In genomic region chr2:216700088-216700567, GRCh38 we compare ENCODE assay signal across 15 cellular contexts. TPM values are rescaled to one million over a fixed set of nuclear protein-coding genes. Genes with fewer than 3 reads are reported as not detected.
A peak's percentile ranks its signal among the peaks of the same experiment; 100 is the strongest.
DNase-seq lines count a peak whose midpoint lies in the region; ATAC-seq and TF ChIP-seq lines count a peak whose summit lies in the region.
"Had no signal": no experiment of that assay in that cellular context is flagged by ENCODE, and none has a peak within 500 bp of the region (broad histone marks: within the 10 kb centered on the region; RNA-seq: fewer than 3 reads in every experiment).

No MANE protein-coding gene starts in this region.

- peaks cover 58% of the 10 kb centered on the region in 2 donors for H3K4me1 ChIP-seq in gastrocnemius medialis

- TF ChIP-seq CTCF in coronary artery (IDR thresholded peaks at IDR 0.05) (no peak), gastrocnemius medialis (IDR thresholded peaks at IDR 0.05 in 4 of 5, conservative IDR thresholded peaks at IDR 0.05 in 1 of 5) (no peak)

- H3K27ac ChIP-seq in coronary artery (peak overlapping the region; percentile 10 to 73), gastrocnemius medialis (peak overlapping the region; percentile 69 to 75 (median 74))
- H3K27ac ChIP-seq: C4-2B had no signal

- no peaks in the 10 kb centered on the region for H3K27me3 ChIP-seq in gastrocnemius medialis

- no peak for TF ChIP-seq POLR2A in gastrocnemius medialis (IDR thresholded peaks at IDR 0.05)

- intact Hi-C loops in gastrocnemius medialis (cut with DNase I; ENCODE audit: low total_unique reads) = no loop called here

- POLR2A ChIA-PET in HEK293T (lab: Yijun Ruan, JAX) = no interaction called here

- CTCF ChIA-PET in HEK293T (lab: Yijun Ruan, JAX) = interaction anchor here (0.5 to 1.2 kb wide), 6 partner anchors 13 to 811 kb away, joined by 3 to 4 read pairs (median 3); no protein-coding TSS in a partner anchor

- H3K36me3 ChIP-seq in gastrocnemius medialis = no peaks in the 10 kb centered on the region

- H3K4me3 ChIP-seq in coronary artery (peak overlapping the region; percentile 50), gastrocnemius medialis (no peak overlapping the region)

- in situ Hi-C loops in gastrocnemius medialis (cut with MboI; ENCODE audit: low sequenced_read_pairs in 4 of 4) = loop anchor here in 2 of 4 donors (10.0 to 25.0 kb wide), 3 partner anchors 115 to 465 kb away; no protein-coding TSS in a partner anchor

- ATAC-seq in gastrocnemius medialis (peak in 1 of 2 donors; percentile 38), GM18868 (IDR thresholded peaks at IDR 0.05; ENCODE audit: unreplicated experiment) (no peak)
- ATAC-seq: naive thymus-derived CD4-positive, alpha-beta T cell had no signal

- H3K9me3 ChIP-seq in gastrocnemius medialis = no peaks in the 10 kb centered on the region

- peak; percentile 26 for DNase-seq in HEK293T (ENCODE audit: extremely low spot score)
- DNase-seq in NCI-H2227 (lab: John Stamatoyannopoulos, UW; ENCODE audit: unreplicated experiment) = peak; percentile 93
- DNase-seq in coronary artery (ENCODE audit: low spot score) = no peak
- DNase-seq in gastrocnemius medialis = no peak
- no peak for DNase-seq in NCI-H1930 (lab: John Stamatoyannopoulos, UW)
- DNase-seq in foreskin melanocyte = no peak
- no peak for DNase-seq in AML-193 (lab: John Stamatoyannopoulos, UW)
- DNase-seq: activated naive CD4-positive, alpha-beta T cell treated with anti-CD3 and anti-CD28 coated beads, Interleukin-2, amount 50 U/mL, for 16 hours; islet precursor cell; naive thymus-derived CD4-positive, alpha-beta T cell; OCI-M1; stimulated activated CD4-positive, alpha-beta T cell treated with anti-CD3 and anti-CD28 coated beads, Interleukin-12 subunit alpha, Interleukin-12 subunit beta, amount 100 ng/mL, for 4 hours had no signal

TF ChIP-seq in HEK293T, 16 proteins besides CTCF, POLR2A, EP300 and RAD21:
- TF ChIP-seq HDGF (IDR thresholded peaks at IDR 0.05; ENCODE audit: borderline replicate concordance) = no peak
- TF ChIP-seq BHLHE40 (IDR thresholded peaks at IDR 0.05; ENCODE audit: borderline replicate concordance) = no peak
- TF ChIP-seq FOXA1 (IDR thresholded peaks at IDR 0.05) = no peak
- TF ChIP-seq TARDBP (IDR thresholded peaks at IDR 0.05) = no peak
- no peak for TF ChIP-seq L3MBTL2 (conservative IDR thresholded peaks at IDR 0.05)
- TF ChIP-seq FOXK2 (IDR thresholded peaks at IDR 0.05) = no peak
- TF ChIP-seq ARNT (IDR thresholded peaks at IDR 0.05) = peak; percentile 71; the same call in 1 of the 2 replicates
- TF ChIP-seq ZNF384 (IDR thresholded peaks at IDR 0.05) = no peak
- no peak for TF ChIP-seq SP1 (IDR thresholded peaks at IDR 0.05)
- peak; percentile 94 for TF ChIP-seq PKNOX1 (IDR thresholded peaks at IDR 0.05)
- TF ChIP-seq FOXM1 (IDR thresholded peaks at IDR 0.05; ENCODE audit: borderline replicate concordance) = no peak
- no peak for TF ChIP-seq SUZ12 (IDR thresholded peaks at IDR 0.05)
- TF ChIP-seq ELF4 (IDR thresholded peaks at IDR 0.05) = no peak
- TF ChIP-seq LEF1 (IDR thresholded peaks at IDR 0.05; ENCODE audit: borderline replicate concordance) = no peak
- TF ChIP-seq CTBP1 (IDR thresholded peaks at IDR 0.05; ENCODE audit: borderline replicate concordance) = no peak
- no peak for TF ChIP-seq NFRKB (IDR thresholded peaks at IDR 0.05)

RNA-seq across cellular contexts. Expression of gene IGFBP5, which starts 4.8 kb away (rescaled TPM):
- total RNA-seq in gastrocnemius medialis = 100 to 1,000 TPM in 3 of 4 donors, 10 to 100 TPM in 1; 99.5 to 550 (median 279) TPM
- total RNA-seq: activated CD8-positive, alpha-beta memory T cell treated with anti-CD3 and anti-CD28 coated beads for 36 hours; naive thymus-derived CD4-positive, alpha-beta T cell had no signal

Comparison
In these comparisons a context has a peak if more than half of its experiments do, and no peak if none do; other contexts are left out.
1. DNase-seq: peak in HEK293T (single experiment) and NCI-H2227 (single experiment); none in coronary artery (single experiment), gastrocnemius medialis (0 of 2), NCI-H1930 (0 of 2), foreskin melanocyte (single experiment) and AML-193 (0 of 2).